In the genomic region with DNA sequence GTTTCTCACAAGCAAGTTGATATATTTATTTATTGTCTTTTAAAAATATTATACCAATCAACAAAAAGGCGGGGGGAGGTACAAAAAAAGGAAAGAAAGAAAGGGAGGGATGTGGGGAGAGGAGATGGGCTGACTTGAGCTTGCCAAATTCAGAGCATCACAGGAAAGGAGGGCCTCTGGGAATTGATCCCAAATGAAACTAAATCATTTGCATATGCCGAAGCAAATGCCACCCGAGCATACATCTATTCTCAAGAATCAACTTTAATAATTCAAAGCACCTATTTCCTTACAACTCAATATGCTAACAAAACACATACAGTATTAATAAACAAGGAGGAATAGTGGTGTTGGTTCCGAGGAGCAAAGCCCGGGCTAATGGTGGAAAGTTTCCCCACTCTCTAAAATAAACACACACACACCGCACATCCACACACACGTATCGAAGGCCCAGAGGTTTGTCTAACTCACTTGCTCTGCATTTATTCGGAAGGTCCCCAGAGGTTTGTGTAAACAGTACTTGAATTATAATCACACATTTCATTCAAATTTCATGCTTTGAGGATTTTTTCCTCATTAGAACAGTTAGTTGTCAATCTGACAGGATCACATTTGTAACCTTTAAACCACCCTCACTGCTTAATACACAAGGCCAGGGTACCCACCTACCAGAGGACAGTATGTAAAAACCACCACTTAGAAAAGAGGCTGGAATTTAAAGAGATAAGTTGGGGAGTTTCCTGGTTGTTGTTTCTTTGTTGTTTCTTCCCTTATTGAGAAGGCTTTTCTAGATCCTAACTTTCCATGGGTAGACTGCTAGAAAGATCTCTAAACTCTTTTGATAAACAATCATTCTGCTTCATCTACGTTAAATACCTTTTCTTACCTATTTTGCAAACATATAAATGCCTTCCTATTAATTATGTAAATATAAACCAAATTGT, we compare ENCODE assay signal across 9 cellular contexts.
DNase-seq lines count a peak whose midpoint lies in the region; ATAC-seq and TF ChIP-seq lines count a peak whose summit lies in the region.
"Had no signal": no experiment of that assay in that cellular context is flagged by ENCODE, and none has a peak within 500 bp of the region (broad histone marks: within the 10 kb centered on the region; RNA-seq: fewer than 3 reads in every experiment).

No MANE protein-coding gene starts in this region.

- H3K27me3 Mint-ChIP-seq in immature natural killer cell (ENCODE audit: low read depth in 3 of 3), result peaks cover 4 to 11% (median 10%) of the 10 kb centered on the region in 3 donors

- intact Hi-C loops in tibial artery (cut with DNase I; ENCODE audit: low total_unique reads), result loop anchor here (5.0 to 10.0 kb wide), 3 partner anchors 81 to 264 kb away; partner anchors contain the start of gene TCF4

- H3K9ac ChIP-seq in SK-N-MC (ENCODE audit: insufficient read length), result peak overlapping the region; percentile 68

- peak overlapping the region in 2 of 6 donors; percentile 17 to 62 for H3K27ac Mint-ChIP-seq in immature natural killer cell
- H3K27ac Mint-ChIP-seq: T-helper 1 cell treated with Interleukin-12 subunit alpha and Interleukin-12 subunit beta and Interleukin-4 antibody, amounts not matched to agents 30 μg/mL and 1 μg/mL, for 36 hours had no signal

- H3K9me3 Mint-ChIP-seq in immature natural killer cell, result peaks cover 0 to 6% (median 0%) of the 10 kb centered on the region in 6 donors
- H3K9me3 Mint-ChIP-seq: T-helper 1 cell treated with Interleukin-12 subunit alpha and Interleukin-12 subunit beta and Interleukin-4 antibody, amounts not matched to agents 30 μg/mL and 1 μg/mL, for 36 hours had no signal

- TF ChIP-seq CTCF in tibial artery (IDR thresholded peaks at IDR 0.05), result no peak

- H3K4me1 Mint-ChIP-seq in immature natural killer cell, result peaks cover 26 to 48% of the 10 kb centered on the region in 2 donors

- H3K9me3 ChIP-seq in SK-N-MC (ENCODE audit: low read depth, low read length) (no peaks in the 10 kb centered on the region), tibial artery (no peaks in the 10 kb centered on the region)

- H3K4me1 ChIP-seq in tibial artery, result peaks cover 0 to 40% (median 11%) of the 10 kb centered on the region in 4 donors

- H3K4me3 ChIP-seq in SK-N-MC (peak overlapping the region; percentile 85), tibial artery (peak overlapping the region; percentile 56 to 70)

- H3K27ac ChIP-seq in SK-N-MC (peak overlapping the region; percentile 87), tibial artery (peak overlapping the region; percentile 84 to 88)

- peak overlapping the region; percentile 37 to 92 (median 74) for H3K4me3 Mint-ChIP-seq in immature natural killer cell
- H3K4me3 Mint-ChIP-seq: T-helper 1 cell treated with Interleukin-12 subunit alpha and Interleukin-12 subunit beta and Interleukin-4 antibody, amounts not matched to agents 30 μg/mL and 1 μg/mL, for 36 hours had no signal

- no peaks in the 10 kb centered on the region for H3K27me3 ChIP-seq in tibial artery

- peak; percentile 65 for DNase-seq in NCI-H82 (lab: John Stamatoyannopoulos, UW)
- no peak for DNase-seq in NCI-H82 treated with DMSO at 0.1 percent for 48 hours (lab: John Stamatoyannopoulos, UW; ENCODE audit: unreplicated experiment)
- no peak for DNase-seq in SK-N-MC (ENCODE audit: low read depth, low spot score)
- no peak for DNase-seq in immature natural killer cell
- DNase-seq in tibial artery, result no peak
- no peak for DNase-seq in activated CD8-positive, alpha-beta memory T cell treated with anti-CD3 and anti-CD28 coated beads, Interleukin-2, amount 50 U/mL, for 4 hours

- H3K36me3 ChIP-seq in SK-N-MC (ENCODE audit: insufficient read depth, low read length) (no peaks in the 10 kb centered on the region), tibial artery (no peaks in the 10 kb centered on the region)

- no peaks in the 10 kb centered on the region for H3K36me3 Mint-ChIP-seq in immature natural killer cell

- ATAC-seq in HG03521 (IDR thresholded peaks at IDR 0.05; ENCODE audit: unreplicated experiment), result no peak
- no peak for ATAC-seq in GM18873 (IDR thresholded peaks at IDR 0.05; ENCODE audit: low FRiP score, unreplicated experiment)
